In the genomic region with DNA sequence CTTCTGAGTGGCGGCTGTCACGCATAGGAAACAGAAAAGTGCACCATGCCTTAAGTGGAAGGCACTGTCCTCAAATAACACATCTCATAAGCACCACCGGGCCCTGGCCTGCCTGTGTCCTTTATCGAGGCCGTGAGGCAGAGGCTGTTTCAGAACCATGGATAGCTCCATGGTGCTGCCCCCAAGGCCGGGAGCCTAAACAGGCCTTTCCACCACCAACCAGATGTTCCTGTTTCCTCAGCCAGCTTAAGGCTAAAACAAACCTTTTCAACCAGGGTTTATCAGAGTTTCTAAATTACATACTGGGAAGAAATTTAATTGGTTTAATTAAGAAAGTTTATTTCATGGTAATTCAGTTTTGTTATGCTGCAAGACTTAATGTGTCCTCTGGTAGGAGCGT, we compare ENCODE assay signal across 8 cellular contexts.
DNase-seq lines count a peak whose midpoint lies in the region; ATAC-seq and TF ChIP-seq lines count a peak whose summit lies in the region.

No MANE protein-coding gene starts in this region.

- no peaks in the 10 kb centered on the region for H3K4me1 Mint-ChIP-seq in Caco-2 (ENCODE audit: low read depth, unreplicated experiment)
- no peaks in the 10 kb centered on the region for H3K4me1 Mint-ChIP-seq in activated naive CD8-positive, alpha-beta T cell treated with anti-CD3 and anti-CD28 coated beads for 36 hours
- no peaks in the 10 kb centered on the region for H3K4me1 Mint-ChIP-seq in CD8-positive, alpha-beta memory T cell

- no peak overlapping the region for H3K27ac ChIP-seq in CD8-positive, alpha-beta memory T cell (ENCODE audit: low read depth, low read length)

- H3K27ac Mint-ChIP-seq in Caco-2 (ENCODE audit: unreplicated experiment), result no peak overlapping the region
- H3K27ac Mint-ChIP-seq in activated naive CD8-positive, alpha-beta T cell treated with anti-CD3 and anti-CD28 coated beads for 36 hours, result no peak overlapping the region
- H3K27ac Mint-ChIP-seq in CD8-positive, alpha-beta memory T cell, result no peak overlapping the region

- BruUV-seq in Caco-2 (replicated peaks; lab: Mats Ljungman, UMichigan), result no TSS peak

- DNase-seq in Caco-2 (peak; percentile 48 to 65), HT1080 (ENCODE audit: low read depth) (peak; percentile 39), iris pigment epithelial cell (ENCODE audit: low read depth) (peak; percentile 28), AML-193 (lab: John Stamatoyannopoulos, UW) (no peak)
- DNase-seq in activated naive CD8-positive, alpha-beta T cell treated with anti-CD3 and anti-CD28 coated beads for 36 hours, result peak; percentile 2
- DNase-seq in CD8-positive, alpha-beta memory T cell, result no peak

- H3K27me3 ChIP-seq in Caco-2 (replicated peaks; ENCODE audit: control insufficient read depth, insufficient read depth, low read length), result no peaks in the 10 kb centered on the region
- H3K27me3 ChIP-seq in CD8-positive, alpha-beta memory T cell (ENCODE audit: insufficient read depth, low read length, poor library complexity, severe bottlenecking), result no peaks in the 10 kb centered on the region

- CTCF ChIA-PET in Caco-2 (lab: Charles Lee), result no interaction called here
- CTCF ChIA-PET in CD8-positive, alpha-beta memory T cell (lab: Charles Lee), result no interaction called here

- H3K4me1 ChIP-seq in Caco-2, result no peaks in the 10 kb centered on the region
- H3K4me1 ChIP-seq in CD8-positive, alpha-beta memory T cell (ENCODE audit: insufficient read depth, low read length), result no peaks in the 10 kb centered on the region

- H3K9me3 Mint-ChIP-seq in Caco-2 (ENCODE audit: unreplicated experiment), result no peaks in the 10 kb centered on the region
- H3K9me3 Mint-ChIP-seq in activated naive CD8-positive, alpha-beta T cell treated with anti-CD3 and anti-CD28 coated beads for 36 hours, result no peaks in the 10 kb centered on the region
- peaks cover 0 to 3% (median 0%) of the 10 kb centered on the region in 5 donors for H3K9me3 Mint-ChIP-seq in CD8-positive, alpha-beta memory T cell

- H3K4me3 ChIP-seq in Caco-2 (ENCODE audit: low read depth, low read length), result no peak overlapping the region
- H3K4me3 ChIP-seq in CD8-positive, alpha-beta memory T cell (ENCODE audit: low read length), result no peak overlapping the region

- no peaks in the 10 kb centered on the region for H3K36me3 Mint-ChIP-seq in Caco-2 (ENCODE audit: insufficient read depth, unreplicated experiment)
- H3K36me3 Mint-ChIP-seq in activated naive CD8-positive, alpha-beta T cell treated with anti-CD3 and anti-CD28 coated beads for 36 hours, result no peaks in the 10 kb centered on the region
- H3K36me3 Mint-ChIP-seq in CD8-positive, alpha-beta memory T cell, result no peaks in the 10 kb centered on the region

- intact Hi-C loops in Caco-2 (cut with micrococcal nuclease; ENCODE audit: unreplicated experiment), result no loop called here

- POLR2A ChIA-PET in Caco-2 (lab: Charles Lee), result no interaction called here
- POLR2A ChIA-PET in CD8-positive, alpha-beta memory T cell (lab: Charles Lee), result no interaction called here

- H3K9me3 ChIP-seq in Caco-2, result no peaks in the 10 kb centered on the region
- H3K9me3 ChIP-seq in CD8-positive, alpha-beta memory T cell (ENCODE audit: low read length), result no peaks in the 10 kb centered on the region

- no peak overlapping the region for H3K4me3 Mint-ChIP-seq in Caco-2 (ENCODE audit: unreplicated experiment)
- no peak overlapping the region for H3K4me3 Mint-ChIP-seq in activated naive CD8-positive, alpha-beta T cell treated with anti-CD3 and anti-CD28 coated beads for 36 hours
- H3K4me3 Mint-ChIP-seq in CD8-positive, alpha-beta memory T cell, result no peak overlapping the region

- ATAC-seq in HG03045 (IDR thresholded peaks at IDR 0.05; ENCODE audit: unreplicated experiment) (no peak), HG02588 (IDR thresholded peaks at IDR 0.05; ENCODE audit: unreplicated experiment) (no peak)

- H3K27me3 Mint-ChIP-seq in Caco-2 (ENCODE audit: insufficient read depth, unreplicated experiment), result peaks cover 5% of the 10 kb centered on the region
- H3K27me3 Mint-ChIP-seq in activated naive CD8-positive, alpha-beta T cell treated with anti-CD3 and anti-CD28 coated beads for 36 hours, result peaks cover 12% of the 10 kb centered on the region
- peaks cover 7 to 17% of the 10 kb centered on the region in 2 donors for H3K27me3 Mint-ChIP-seq in CD8-positive, alpha-beta memory T cell

- no peaks in the 10 kb centered on the region for H3K36me3 ChIP-seq in Caco-2 (ENCODE audit: control insufficient read depth, insufficient read depth, low read length)
- H3K36me3 ChIP-seq in CD8-positive, alpha-beta memory T cell (ENCODE audit: insufficient read depth, low read length), result no peaks in the 10 kb centered on the region

- no peak for TF ChIP-seq CTCF in Caco-2 (IDR thresholded peaks at IDR 0.05; ENCODE audit: insufficient read depth in 1 of 2, low read depth in 1 of 2, low read length in 1 of 2, severe bottlenecking in 1 of 2, unreplicated experiment in 1 of 2)

Comparison
In these comparisons a context has a peak if more than half of its experiments do, and no peak if none do; other contexts are left out.
1. DNase-seq: peak in Caco-2 (2 of 2), HT1080 (single experiment), activated naive CD8-positive, alpha-beta T cell treated with anti-CD3 and anti-CD28 coated beads for 36 hours (single experiment) and iris pigment epithelial cell (single experiment); none in CD8-positive, alpha-beta memory T cell (0 of 5) and AML-193 (0 of 2).